12 cellular contexts compared by ENCODE assay signal in the genomic region with DNA sequence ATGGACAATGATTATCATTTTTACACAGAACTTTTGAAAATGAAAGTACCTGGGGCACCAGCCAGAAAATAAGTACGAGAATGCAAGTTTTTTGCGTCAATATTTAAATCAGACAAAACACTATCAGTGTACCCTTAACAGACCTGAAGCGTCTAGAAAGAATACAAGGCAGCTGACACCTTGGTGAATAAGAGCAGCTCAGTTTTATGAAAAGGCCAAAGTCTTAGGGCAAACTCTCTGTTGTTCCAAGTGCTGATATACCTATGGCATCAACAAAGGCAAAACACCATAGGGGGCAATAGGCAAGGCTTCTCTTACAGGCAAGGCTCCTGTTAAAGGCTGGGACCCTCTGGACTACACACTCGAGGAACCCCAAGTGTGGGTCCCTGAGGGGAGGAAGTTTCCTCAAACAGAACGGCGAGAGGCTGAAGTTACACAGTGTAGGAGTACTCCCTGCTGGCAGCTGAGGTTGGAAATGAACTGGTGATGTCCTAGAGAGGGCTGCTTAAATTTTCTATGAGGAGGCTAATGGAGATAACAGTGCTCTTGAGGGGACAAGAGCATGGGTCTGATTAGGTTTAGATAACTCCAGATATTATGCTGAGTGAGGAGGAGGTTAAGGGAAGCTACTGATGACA.
DNase-seq lines count a peak whose midpoint lies in the region; ATAC-seq and TF ChIP-seq lines count a peak whose summit lies in the region.
"Had no signal": no experiment of that assay in that cellular context is flagged by ENCODE, and none has a peak within 500 bp of the region (broad histone marks: within the 10 kb centered on the region; RNA-seq: fewer than 3 reads in every experiment).

No MANE protein-coding gene starts in this region.

- peaks cover 27% of the 10 kb centered on the region for H3K4me1 ChIP-seq in DOHH2 (ENCODE audit: control insufficient read depth, low read length)
- peaks cover 35 to 36% of the 10 kb centered on the region in 2 donors for H3K4me1 ChIP-seq in gastrocnemius medialis
- H3K4me1 ChIP-seq in smooth muscle cell (ENCODE audit: low read depth) = no peaks in the 10 kb centered on the region

- no peak overlapping the region for H3K9ac ChIP-seq in smooth muscle cell (ENCODE audit: low read depth)

- 94% methylated on average over 6 of the region's 6 CpGs for WGBS in smooth muscle cell (ENCODE audit: low lambda C conversion rate)

- H3K36me3 ChIP-seq in DOHH2 (ENCODE audit: control insufficient read depth, low read length) (no peaks in the 10 kb centered on the region), gastrocnemius medialis (no peaks in the 10 kb centered on the region), smooth muscle cell (ENCODE audit: low read depth) (no peaks in the 10 kb centered on the region)

- peak; percentile 43 for DNase-seq in OCI-M1 (lab: John Stamatoyannopoulos, UW)
- DNase-seq in Right ventricle myocardium superior = no peak
- no peak for DNase-seq in gastrocnemius medialis
- no peak for DNase-seq in stimulated activated CD4-positive, alpha-beta T cell treated with anti-CD3 and anti-CD28 coated beads, Interleukin-12 subunit alpha, Interleukin-12 subunit beta, amount 100 ng/mL, for 4 hours
- no peak for DNase-seq in NCI-H2196 (lab: John Stamatoyannopoulos, UW; ENCODE audit: unreplicated experiment)
- no peak for DNase-seq in smooth muscle cell (lab: John Stamatoyannopoulos, UW; ENCODE audit: unreplicated experiment)
- DNase-seq: foreskin melanocyte, kidney glomerular epithelial cell, RPMI8226 had no signal

- peak; percentile 62 for ATAC-seq in Right ventricle myocardium superior (ENCODE audit: poor library complexity)
- peak; percentile 59 to 62 for ATAC-seq in gastrocnemius medialis
- no peak for ATAC-seq in HG03175 (IDR thresholded peaks at IDR 0.05; ENCODE audit: unreplicated experiment)
- ATAC-seq: activated naive CD4-positive, alpha-beta T cell treated with anti-CD3 and anti-CD28 coated beads, Interleukin-2, amount 50 U/mL, for 72 hours had no signal

- H3K27ac ChIP-seq in DOHH2 (ENCODE audit: low read depth, low read length) = no peak overlapping the region
- peak overlapping the region; percentile 69 to 77 (median 72) for H3K27ac ChIP-seq in gastrocnemius medialis
- H3K27ac ChIP-seq in smooth muscle cell (ENCODE audit: low read depth) = no peak overlapping the region

- H3K9me3 ChIP-seq in DOHH2 (ENCODE audit: control insufficient read depth, insufficient read depth, low read length) (no peaks in the 10 kb centered on the region), gastrocnemius medialis (no peaks in the 10 kb centered on the region), smooth muscle cell (replicated peaks; ENCODE audit: low read depth) (no peaks in the 10 kb centered on the region)

- H3K27me3 ChIP-seq in DOHH2 (ENCODE audit: control insufficient read depth, low read length) (no peaks in the 10 kb centered on the region), gastrocnemius medialis (no peaks in the 10 kb centered on the region), smooth muscle cell (ENCODE audit: low read depth) (no peaks in the 10 kb centered on the region)

- H3K4me3 ChIP-seq in DOHH2 (ENCODE audit: low read length) (peak overlapping the region; percentile 19), gastrocnemius medialis (peak overlapping the region; percentile 14 to 27 (median 22)), smooth muscle cell (no peak overlapping the region)

- no peak for TF ChIP-seq POLR2A in gastrocnemius medialis (IDR thresholded peaks at IDR 0.05)

- TF ChIP-seq CTCF in DOHH2 (IDR thresholded peaks at IDR 0.05; ENCODE audit: low read depth, low read length, poor library complexity, severe bottlenecking) (no peak), gastrocnemius medialis (IDR thresholded peaks at IDR 0.05 in 4 of 5, conservative IDR thresholded peaks at IDR 0.05 in 1 of 5) (no peak), smooth muscle cell (IDR thresholded peaks at IDR 0.05; ENCODE audit: borderline replicate concordance, insufficient read depth, poor library complexity, severe bottlenecking) (no peak)

- H3K9me2 ChIP-seq in DOHH2 (replicated peaks; ENCODE audit: control insufficient read depth, low read length) = no peaks in the 10 kb centered on the region

- in situ Hi-C loops in gastrocnemius medialis (cut with MboI; ENCODE audit: low sequenced_read_pairs in 4 of 4) = no loop called here

- H4K20me1 ChIP-seq in DOHH2 (ENCODE audit: control insufficient read depth, insufficient read depth, low read depth, low read length) (no peaks in the 10 kb centered on the region), smooth muscle cell (ENCODE audit: low read depth) (no peaks in the 10 kb centered on the region)

- H3F3A ChIP-seq in DOHH2 (ENCODE audit: control insufficient read depth, insufficient read depth) = no peaks in the 10 kb centered on the region; the same call in 1 of the 2 replicates
- H3F3A ChIP-seq in smooth muscle cell (ENCODE audit: low read depth) = no peaks in the 10 kb centered on the region

- intact Hi-C loops in Right ventricle myocardium superior (cut with DNase I) (no loop called here), gastrocnemius medialis (cut with DNase I; ENCODE audit: low total_unique reads) (loop anchor here (10.0 kb wide), 1 partner anchor 200 kb away; no protein-coding TSS in a partner anchor)

- peak overlapping the region; percentile 41 for H3K4me2 ChIP-seq in DOHH2 (ENCODE audit: low read length)
- H3K4me2 ChIP-seq in smooth muscle cell = no peak overlapping the region

- no peak overlapping the region for H2AFZ ChIP-seq in smooth muscle cell (ENCODE audit: low read depth)

- H3K79me2 ChIP-seq in DOHH2 (ENCODE audit: control insufficient read depth, low read length) (no peaks in the 10 kb centered on the region), smooth muscle cell (ENCODE audit: low read depth) (no peaks in the 10 kb centered on the region)

Comparison
In these comparisons a context has a peak if more than half of its experiments do, and no peak if none do; other contexts are left out.
1. H3K27ac ChIP-seq: peak in gastrocnemius medialis (4 of 4); none in DOHH2 (single experiment) and smooth muscle cell (single experiment).